Comparison of ENCODE assay signal across 20 cellular contexts in the genomic region with DNA sequence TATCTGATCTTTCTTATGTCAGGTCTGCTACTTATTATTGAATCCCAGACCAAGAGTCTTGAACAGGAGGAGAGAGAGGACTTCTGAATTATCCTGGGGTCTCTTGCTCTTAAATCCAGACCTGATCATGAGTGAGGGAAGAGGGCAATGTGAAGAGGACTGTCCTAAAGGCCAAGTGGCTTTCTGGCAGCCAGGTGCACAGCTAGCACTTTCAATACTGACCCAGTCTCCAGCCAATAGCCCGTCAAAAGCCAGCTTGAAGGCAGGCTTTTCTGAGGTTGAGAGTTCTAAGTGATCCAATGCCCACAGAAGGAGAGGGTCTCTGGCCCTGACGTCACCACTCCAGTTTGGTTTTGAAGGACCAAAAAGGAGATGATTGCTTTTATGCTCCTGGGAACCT. TPM values are rescaled to one million over a fixed set of nuclear protein-coding genes. Genes with fewer than 3 reads are reported as not detected.
DNase-seq lines count a peak whose midpoint lies in the region; ATAC-seq and TF ChIP-seq lines count a peak whose summit lies in the region.
"Had no signal": no experiment of that assay in that cellular context is flagged by ENCODE, and none has a peak within 500 bp of the region (broad histone marks: within the 10 kb centered on the region; RNA-seq: fewer than 3 reads in every experiment).

No MANE protein-coding gene starts in this region.

- H3K27me3 Mint-ChIP-seq in progenitor cell of endocrine pancreas (no peaks in the 10 kb centered on the region), type B pancreatic cell (no peaks in the 10 kb centered on the region)
- H3K27me3 Mint-ChIP-seq in CD4-positive, alpha-beta T cell: no peaks in the 10 kb centered on the region

- H3K4me3 Mint-ChIP-seq in progenitor cell of endocrine pancreas (ENCODE audit: low read depth) (no peak overlapping the region), type B pancreatic cell (no peak overlapping the region)
- H3K4me3 Mint-ChIP-seq in CD4-positive, alpha-beta T cell: no peak overlapping the region
- H3K4me3 Mint-ChIP-seq: CD8-positive, alpha-beta T cell; GM23338; H9 had no signal

- POLR2A ChIA-PET in CD4-positive, alpha-beta T cell (lab: Charles Lee): no interaction called here

- H3K4me1 Mint-ChIP-seq in progenitor cell of endocrine pancreas (ENCODE audit: low read depth) (peaks cover 4% of the 10 kb centered on the region), type B pancreatic cell (ENCODE audit: unreplicated experiment) (peaks cover 28% of the 10 kb centered on the region)
- H3K4me1 Mint-ChIP-seq in CD4-positive, alpha-beta T cell (ENCODE audit: low read depth): no peaks in the 10 kb centered on the region

- CTCF ChIA-PET in CD4-positive, alpha-beta T cell (lab: Charles Lee): no interaction called here

- intact Hi-C loops in dorsolateral prefrontal cortex (cut with DNase I): no loop called here
- intact Hi-C loops in CD4-positive, alpha-beta T cell (cut with DNase I, micrococcal nuclease): no loop called here

- H3K27ac Mint-ChIP-seq in progenitor cell of endocrine pancreas: peak overlapping the region; percentile 36
- peak overlapping the region; percentile 94 for H3K27ac Mint-ChIP-seq in type B pancreatic cell
- no peak overlapping the region for H3K27ac Mint-ChIP-seq in CD4-positive, alpha-beta T cell
- H3K27ac Mint-ChIP-seq: CD8-positive, alpha-beta T cell; GM23338; H9 had no signal

- H3K9me3 ChIP-seq in CD4-positive, alpha-beta T cell (ENCODE audit: control insufficient read depth, low read length): no peaks in the 10 kb centered on the region
- H3K9me3 ChIP-seq: Caco-2 had no signal

- H3K9me3 Mint-ChIP-seq in progenitor cell of endocrine pancreas (ENCODE audit: low read depth) (no peaks in the 10 kb centered on the region), type B pancreatic cell (no peaks in the 10 kb centered on the region)
- peaks cover 2% of the 10 kb centered on the region for H3K9me3 Mint-ChIP-seq in CD4-positive, alpha-beta T cell
- H3K9me3 Mint-ChIP-seq: CD8-positive, alpha-beta T cell had no signal

- H3K36me3 Mint-ChIP-seq in progenitor cell of endocrine pancreas (ENCODE audit: insufficient read depth) (peaks cover 3% of the 10 kb centered on the region), type B pancreatic cell (peaks cover 9% of the 10 kb centered on the region)
- H3K36me3 Mint-ChIP-seq in CD4-positive, alpha-beta T cell (ENCODE audit: low read depth): no peaks in the 10 kb centered on the region

- ATAC-seq in left lobe of liver: peak; percentile 57
- ATAC-seq in GM21515 (IDR thresholded peaks at IDR 0.05; ENCODE audit: unreplicated experiment): no peak
- ATAC-seq in CD4-positive, alpha-beta T cell (ENCODE audit: poor library complexity): no peak
- ATAC-seq: CD8-positive, alpha-beta T cell; GM12878; GM23338; HCT116 had no signal

- no peak for DNase-seq in dorsolateral prefrontal cortex
- no peak for DNase-seq in left lobe of liver (ENCODE audit: low spot score)
- no peak for DNase-seq in progenitor cell of endocrine pancreas (ENCODE audit: low spot score, unreplicated experiment)
- no peak for DNase-seq in type B pancreatic cell (ENCODE audit: extremely low spot score, unreplicated experiment)
- DNase-seq in CD4-positive, alpha-beta T cell: no peak
- DNase-seq in DMS79 treated with DMSO at 0.1 percent for 48 hours (lab: John Stamatoyannopoulos, UW): no peak
- DNase-seq: C1 segment of cervical spinal cord; Caco-2; CD8-positive, alpha-beta T cell; DMS153; EL; GDM1; H9 had no signal

- TF ChIP-seq CTCF in dorsolateral prefrontal cortex (IDR thresholded peaks at IDR 0.05 in 54 of 56, conservative IDR thresholded peaks at IDR 0.05 in 2 of 56; ENCODE audit: low read depth in 1 of 56, partially characterized antibody in 56 of 56) (no peak), progenitor cell of endocrine pancreas (IDR thresholded peaks at IDR 0.05; ENCODE audit: unreplicated experiment) (no peak), type B pancreatic cell (conservative IDR thresholded peaks at IDR 0.05) (no peak)
- no peak for TF ChIP-seq CTCF in CD4-positive, alpha-beta T cell (IDR thresholded peaks at IDR 0.05)

- H3K4me3 ChIP-seq in dorsolateral prefrontal cortex: no peak overlapping the region
- H3K4me3 ChIP-seq: GM12878, GM23338 had no signal

- H3K27me3 ChIP-seq in dorsolateral prefrontal cortex: no peaks in the 10 kb centered on the region
- H3K27me3 ChIP-seq in CD4-positive, alpha-beta T cell (ENCODE audit: control insufficient read depth, insufficient read depth, low read length): no peaks in the 10 kb centered on the region

- peak overlapping the region in 37 of 59 donors; percentile 1 to 100 (median 89) for H3K27ac ChIP-seq in dorsolateral prefrontal cortex
- no peak overlapping the region for H3K27ac ChIP-seq in CD4-positive, alpha-beta T cell (ENCODE audit: low read depth, low read length)

RNA-seq across cellular contexts. Expression of a gene that starts 37.2 kb away (rescaled TPM):
- total RNA-seq in dorsolateral prefrontal cortex (100 to 1,000 TPM in 35 of 120 experiments, 10 to 100 TPM in 85; 54.1 to 217 (median 85.7) TPM), left lobe of liver (53.2 TPM), progenitor cell of endocrine pancreas (86.4 and 87.2 TPM in 2 replicates), type B pancreatic cell (ENCODE audit: low replicate concordance) (96.4 and 122 TPM in 2 replicates)
- 100 to 1,000 TPM; 161 to 169 TPM for total RNA-seq in CD4-positive, alpha-beta T cell

RNA-seq across cellular contexts. Expression of a gene that starts 47.5 kb away (rescaled TPM):
- total RNA-seq in dorsolateral prefrontal cortex: under 1 TPM in 5 of 120 experiments, not detected in 115; 0.29 to 0.67 (median 0.43) TPM
- total RNA-seq in left lobe of liver: not detected
- total RNA-seq in progenitor cell of endocrine pancreas: not detected in 2 replicates
- total RNA-seq in type B pancreatic cell (ENCODE audit: low replicate concordance): not detected in 2 replicates
- not detected for total RNA-seq in CD4-positive, alpha-beta T cell
- total RNA-seq: A172; A673; Caco-2; CD8-positive, alpha-beta T cell; GM12878; GM23338; H4; H9 had no signal
